12 cellular contexts compared by ENCODE assay signal in genomic region chr17:7563115-7563869, GRCh38. TPM values are rescaled to one million over a fixed set of nuclear protein-coding genes. Genes with fewer than 3 reads are reported as not detected.
DNase-seq lines count a peak whose midpoint lies in the region; ATAC-seq, FAIRE-seq and TF ChIP-seq lines count a peak whose summit lies in the region.
"Had no signal": no experiment of that assay in that cellular context is flagged by ENCODE, and none has a peak within 500 bp of the region (broad histone marks: within the 10 kb centered on the region; RNA-seq: fewer than 3 reads in every experiment).

No MANE protein-coding gene starts in this region.

- H3K27ac ChIP-seq in SK-N-SH (ENCODE audit: low read depth in 2 of 2, low read length in 1 of 2), result no peak overlapping the region
- H3K27ac ChIP-seq in PC-9, result no peak overlapping the region
- H3K27ac ChIP-seq in trophoblast cell (ENCODE audit: low read depth, low read length), result no peak overlapping the region

- CTCF ChIA-PET in SK-N-SH (lab: Yijun Ruan, JAX), result interaction anchor here (10.7 kb wide), 1 partner anchor 52 kb away, joined by 236 read pairs; no protein-coding TSS in a partner anchor
- CTCF ChIA-PET in PC-9 (lab: Charles Lee), result no interaction called here

- H3K9me2 ChIP-seq in SK-N-SH (no peaks in the 10 kb centered on the region), PC-9 (ENCODE audit: insufficient read depth) (no peaks in the 10 kb centered on the region)

- H2AK5ac ChIP-seq in trophoblast cell (ENCODE audit: low read length), result no peak overlapping the region

- WGBS in SK-N-SH (ENCODE audit: low lambda C conversion rate), result 87% methylated on average over 25 of the region's 30 CpGs
- WGBS in trophoblast cell (ENCODE audit: extremely low coverage, insufficient coverage, insufficient read length), result no CpG with 5 or more reads among the region's 30 CpGs

- no peaks in the 10 kb centered on the region for H3K9me3 Mint-ChIP-seq in endothelial cell (ENCODE audit: unreplicated experiment)

- H3K14ac ChIP-seq in trophoblast cell (ENCODE audit: low read length), result no peak overlapping the region

- no peak for ATAC-seq in SK-N-SH treated with all-trans-retinoic acid at 6 μM for 48 hours

- no peak for FAIRE-seq in D721Med (lab: Jason Lieb, UNC)
- FAIRE-seq: A204.1, endometrium had no signal

- no peak overlapping the region for H4K91ac ChIP-seq in trophoblast cell (ENCODE audit: low read depth, low read length)

- DNase-seq in SK-N-SH (no peak), PC-9 (no peak), endothelial cell (ENCODE audit: low spot score) (no peak), trophoblast cell (no peak), NCI-H1436 (lab: John Stamatoyannopoulos, UW) (no peak), D721Med (ENCODE audit: insufficient read length, low spot score) (no peak), SIG-M5 (lab: John Stamatoyannopoulos, UW) (no peak)
- DNase-seq: NCI-H187 had no signal

- POLR2A ChIA-PET in SK-N-SH (lab: Yijun Ruan, JAX) (interaction anchor here (1.3 kb wide), 1 partner anchor 11 kb away, joined by 5 read pairs; no protein-coding TSS in a partner anchor), PC-9 (lab: Charles Lee; ENCODE audit: unreplicated experiment) (no interaction called here)

- H3F3A ChIP-seq in SK-N-SH (replicated peaks; ENCODE audit: insufficient read depth), result peaks cover 9% of the 10 kb centered on the region
- no peaks in the 10 kb centered on the region for H3F3A ChIP-seq in PC-9 (ENCODE audit: insufficient read depth, low read depth)

- H3K4me2 ChIP-seq in SK-N-SH (peak overlapping the region; percentile 92), PC-9 (peak overlapping the region; percentile 97), trophoblast cell (ENCODE audit: low read length) (peak overlapping the region; percentile 87)

- H3K4me1 Mint-ChIP-seq in endothelial cell (ENCODE audit: unreplicated experiment), result peaks cover 24% of the 10 kb centered on the region

- H4K12ac ChIP-seq in trophoblast cell (ENCODE audit: low read depth, low read length), result no peak overlapping the region

- H3K4me3 Mint-ChIP-seq in endothelial cell (ENCODE audit: unreplicated experiment), result peak overlapping the region; percentile 96

- peaks cover 11% of the 10 kb centered on the region for H3K79me1 ChIP-seq in trophoblast cell (ENCODE audit: low read length)

- peaks cover 9% of the 10 kb centered on the region for H3K27me3 Mint-ChIP-seq in endothelial cell (ENCODE audit: unreplicated experiment)

- no peak for TF ChIP-seq RAD21 in SK-N-SH (IDR thresholded peaks at IDR 0.05; ENCODE audit: low read length)

- TF ChIP-seq EP300 in SK-N-SH (IDR thresholded peaks at IDR 0.05; ENCODE audit: borderline replicate concordance in 1 of 2, low read depth in 1 of 2, low read length in 1 of 2), result no peak

- intact Hi-C loops in PC-9 (cut with micrococcal nuclease; ENCODE audit: unreplicated experiment), result no loop called here

- no peak overlapping the region for H2BK12ac ChIP-seq in trophoblast cell (ENCODE audit: low read length)

- H3K4me1 ChIP-seq in SK-N-SH (ENCODE audit: control insufficient read depth in 1 of 2, insufficient read depth in 2 of 2, low read depth in 1 of 2, low read length in 1 of 2) (peaks cover 12 to 40% of the 10 kb centered on the region in 2 experiments), PC-9 (replicated peaks; ENCODE audit: insufficient read depth) (peaks cover 9% of the 10 kb centered on the region), trophoblast cell (ENCODE audit: control insufficient read depth in 1 of 2, insufficient read depth in 2 of 2, low read length in 2 of 2) (peaks cover 0 to 10% of the 10 kb centered on the region in 2 experiments)

- no peak overlapping the region for H2BK5ac ChIP-seq in trophoblast cell (ENCODE audit: low read depth, low read length, poor library complexity)

- TF ChIP-seq CTCF in SK-N-SH (IDR thresholded peaks at IDR 0.05) (no peak), PC-9 (conservative IDR thresholded peaks at IDR 0.05) (no peak), endothelial cell (IDR thresholded peaks at IDR 0.05; ENCODE audit: unreplicated experiment) (no peak), D721Med (IDR thresholded peaks at IDR 0.05; ENCODE audit: insufficient read depth, missing control alignments) (no peak)

- H3K27ac Mint-ChIP-seq in endothelial cell (ENCODE audit: unreplicated experiment), result peak overlapping the region; percentile 81

- peak overlapping the region; percentile 88 to 90 for H3K4me3 ChIP-seq in SK-N-SH (ENCODE audit: low read depth in 2 of 2, low read length in 1 of 2)
- H3K4me3 ChIP-seq in PC-9, result peak overlapping the region; percentile 92; the same call in 1 of the 2 replicates
- no peak overlapping the region for H3K4me3 ChIP-seq in trophoblast cell (ENCODE audit: low read depth, low read length)

- no peaks in the 10 kb centered on the region for H4K20me1 ChIP-seq in SK-N-SH (ENCODE audit: insufficient read depth)
- no peaks in the 10 kb centered on the region for H4K20me1 ChIP-seq in PC-9 (ENCODE audit: insufficient read depth)

- peak overlapping the region; percentile 83 for H3K4ac ChIP-seq in trophoblast cell (ENCODE audit: low read depth, low read length)

- H3K9me3 ChIP-seq in SK-N-SH (no peaks in the 10 kb centered on the region), PC-9 (ENCODE audit: insufficient read depth, low read depth) (no peaks in the 10 kb centered on the region), trophoblast cell (ENCODE audit: insufficient read depth, low read depth, low read length) (no peaks in the 10 kb centered on the region)
- H3K9me3 ChIP-seq: neutrophil had no signal

- no peaks in the 10 kb centered on the region for H3K27me3 ChIP-seq in SK-N-SH (ENCODE audit: insufficient read depth)
- H3K27me3 ChIP-seq in PC-9 (ENCODE audit: insufficient read depth, low read depth), result no peaks in the 10 kb centered on the region
- H3K27me3 ChIP-seq in trophoblast cell (ENCODE audit: insufficient read depth, low read length), result no peaks in the 10 kb centered on the region
- H3K27me3 ChIP-seq: neutrophil had no signal

- H3K36me3 Mint-ChIP-seq in endothelial cell (ENCODE audit: low read depth, unreplicated experiment), result peaks cover 25% of the 10 kb centered on the region

- peaks cover 32 to 34% of the 10 kb centered on the region in 2 experiments for H3K36me3 ChIP-seq in SK-N-SH (replicated peaks in 1 of 2; ENCODE audit: control insufficient read depth in 1 of 2, insufficient read depth in 2 of 2, low read length in 1 of 2)
- H3K36me3 ChIP-seq in PC-9 (ENCODE audit: low read depth), result no peaks in the 10 kb centered on the region
- peaks cover 32% of the 10 kb centered on the region in 2 experiments for H3K36me3 ChIP-seq in trophoblast cell (ENCODE audit: control insufficient read depth in 1 of 2, insufficient read depth in 2 of 2, low read length in 2 of 2)

- H2AFZ ChIP-seq in SK-N-SH (ENCODE audit: low read depth), result no peak overlapping the region
- H2AFZ ChIP-seq in PC-9, result no peak overlapping the region
- H2AFZ ChIP-seq in trophoblast cell (ENCODE audit: insufficient read depth, low read length, poor library complexity), result no peak overlapping the region

- H3K79me2 ChIP-seq in SK-N-SH (ENCODE audit: insufficient read depth) (peaks cover 61% of the 10 kb centered on the region), PC-9 (ENCODE audit: low read depth) (peaks cover 25% of the 10 kb centered on the region), trophoblast cell (ENCODE audit: control insufficient read depth, insufficient read depth, low read length, poor library complexity) (peaks cover 11% of the 10 kb centered on the region)

- peak overlapping the region; percentile 93 for H3K9ac ChIP-seq in SK-N-SH
- H3K9ac ChIP-seq in trophoblast cell (ENCODE audit: low read length), result no peak overlapping the region

- H2BK120ac ChIP-seq in trophoblast cell (ENCODE audit: insufficient read depth, low read length, poor library complexity), result no peak overlapping the region

- no peak overlapping the region for H3K18ac ChIP-seq in trophoblast cell (ENCODE audit: low read length)

- H4K8ac ChIP-seq in trophoblast cell (ENCODE audit: low read depth, low read length), result no peak overlapping the region

- no peak overlapping the region for H3K23ac ChIP-seq in trophoblast cell (ENCODE audit: low read length)

- BruUV-seq in PC-9 (replicated peaks; lab: Mats Ljungman, UMichigan), result no TSS peak

RNA-seq across cellular contexts. Expression of gene SENP3, which starts 1.6 kb away (rescaled TPM):
- polyA plus RNA-seq in SK-N-SH (2012; rRNA removed), result 80.8 and 103 TPM in 2 replicates
- 69.1 and 90.7 TPM in 2 replicates for polyA plus RNA-seq in SK-N-SH (2012; cell fraction: cytosol; rRNA removed)
- 84.6 and 106 TPM in 2 replicates for polyA plus RNA-seq in SK-N-SH (2012; cell fraction: nucleus; rRNA removed)
- total RNA-seq in PC-9 (2021) (68.4 and 72.4 TPM in 2 replicates), endothelial cell (ENCODE audit: unreplicated experiment) (57.8 TPM)
- polyA plus RNA-seq in trophoblast cell (2013), result 35.5 and 36.6 TPM in 2 replicates

RNA-seq across cellular contexts. Expression of gene TNFSF13, which starts 4.7 kb away (rescaled TPM):
- 1.0 and 2.1 TPM in 2 replicates for polyA plus RNA-seq in SK-N-SH (2012; rRNA removed)
- 1.4 TPM in 2 replicates for polyA plus RNA-seq in SK-N-SH (2012; cell fraction: cytosol; rRNA removed)
- 2.0 and 2.6 TPM in 2 replicates for polyA plus RNA-seq in SK-N-SH (2012; cell fraction: nucleus; rRNA removed)
- total RNA-seq in PC-9 (2021) (46.4 and 65.4 TPM in 2 replicates), endothelial cell (ENCODE audit: unreplicated experiment) (5.6 TPM)
- 0.49 and 0.62 TPM in 2 replicates for polyA plus RNA-seq in trophoblast cell (2013)

RNA-seq across cellular contexts. Expression of gene TNFSF12, which starts 14.4 kb away (rescaled TPM):
- 31.1 and 47.6 TPM in 2 replicates for polyA plus RNA-seq in SK-N-SH (2012; rRNA removed)
- polyA plus RNA-seq in SK-N-SH (2012; cell fraction: cytosol; rRNA removed), result 28.9 and 37.1 TPM in 2 replicates
- 13.2 and 15.5 TPM in 2 replicates for polyA plus RNA-seq in SK-N-SH (2012; cell fraction: nucleus; rRNA removed)
- total RNA-seq in PC-9 (2021) (14.3 and 21.5 TPM in 2 replicates), endothelial cell (ENCODE audit: unreplicated experiment) (16.3 TPM)
- 3.1 TPM in 2 replicates for polyA plus RNA-seq in trophoblast cell (2013)

RNA-seq across cellular contexts. Expression of gene CD68, which starts 16.1 kb away (rescaled TPM):
- 34.6 and 62.4 TPM in 2 replicates for polyA plus RNA-seq in SK-N-SH (2012; rRNA removed)
- 22.0 and 35.5 TPM in 2 replicates for polyA plus RNA-seq in SK-N-SH (2012; cell fraction: cytosol; rRNA removed)
- polyA plus RNA-seq in SK-N-SH (2012; cell fraction: nucleus; rRNA removed), result 2.4 and 3.1 TPM in 2 replicates
- total RNA-seq in PC-9 (2021), result 27.0 and 37.0 TPM in 2 replicates
- 1.6 TPM for total RNA-seq in endothelial cell (ENCODE audit: unreplicated experiment)
- polyA plus RNA-seq in trophoblast cell (2013), result 1.4 and 1.5 TPM in 2 replicates

RNA-seq across cellular contexts. Expression of gene MPDU1, which starts 20.4 kb away (rescaled TPM):
- polyA plus RNA-seq in SK-N-SH (2012; rRNA removed), result 126 and 142 TPM in 2 replicates
- 85.1 and 108 TPM in 2 replicates for polyA plus RNA-seq in SK-N-SH (2012; cell fraction: cytosol; rRNA removed)
- 114 and 134 TPM in 2 replicates for polyA plus RNA-seq in SK-N-SH (2012; cell fraction: nucleus; rRNA removed)
- total RNA-seq in PC-9 (2021) (33.4 and 44.2 TPM in 2 replicates), endothelial cell (ENCODE audit: unreplicated experiment) (51.8 TPM)
- 91.5 and 95.4 TPM in 2 replicates for polyA plus RNA-seq in trophoblast cell (2013)
